Comparison of ENCODE assay signal across 9 cellular contexts in genomic region chr12:31353730-31354708, GRCh38. TPM values are rescaled to one million over a fixed set of nuclear protein-coding genes. Genes with fewer than 3 reads are reported as not detected.
A peak's percentile ranks its signal among the peaks of the same experiment; 100 is the strongest.
DNase-seq lines count a peak whose midpoint lies in the region; ATAC-seq and TF ChIP-seq lines count a peak whose summit lies in the region.
"Had no signal": no experiment of that assay in that cellular context is flagged by ENCODE, and none has a peak within 500 bp of the region (broad histone marks: within the 10 kb centered on the region; RNA-seq: fewer than 3 reads in every experiment).

No MANE protein-coding gene starts in this region.

- peaks cover 6% of the 10 kb centered on the region; the same call in 1 of the 2 replicates for H3K4me1 Mint-ChIP-seq in HFFc6 (ENCODE audit: low read depth)
- peaks cover 21% of the 10 kb centered on the region for H3K4me1 Mint-ChIP-seq in progenitor cell of endocrine pancreas (ENCODE audit: low read depth)
- H3K4me1 Mint-ChIP-seq: natural killer cell had no signal

- POLR2A ChIA-PET in RWPE1 (lab: Yijun Ruan, JAX; ENCODE audit: low non-redundant PET) = no interaction called here

- H3K4me3 Mint-ChIP-seq in HFFc6 (peak overlapping the region; percentile 22; the same call in 1 of the 2 replicates), progenitor cell of endocrine pancreas (ENCODE audit: low read depth) (no peak overlapping the region)
- H3K4me3 Mint-ChIP-seq: natural killer cell had no signal

- H3K27ac Mint-ChIP-seq in HFFc6 = no peak overlapping the region
- peak overlapping the region; percentile 77 for H3K27ac Mint-ChIP-seq in progenitor cell of endocrine pancreas
- H3K27ac Mint-ChIP-seq: natural killer cell had no signal

- H3K9me3 Mint-ChIP-seq in HFFc6 = no peaks in the 10 kb centered on the region
- H3K9me3 Mint-ChIP-seq in progenitor cell of endocrine pancreas (ENCODE audit: low read depth) = no peaks in the 10 kb centered on the region
- H3K9me3 Mint-ChIP-seq: natural killer cell had no signal

- DNase-seq in HFFc6 (no peak), NCI-H2171 (lab: John Stamatoyannopoulos, UW) (peak; percentile 54), choroid plexus epithelial cell (ENCODE audit: low read depth) (peak; percentile 5), progenitor cell of endocrine pancreas (ENCODE audit: low spot score, unreplicated experiment) (no peak), activated T-cell treated with anti-CD3 and anti-CD28 coated beads for 4 hours (no peak), RWPE1 (ENCODE audit: low spot score) (no peak)
- DNase-seq in activated CD4-positive, CD25-positive, alpha-beta regulatory T cell (lab: John Stamatoyannopoulos, UW) = no peak
- DNase-seq: natural killer cell had no signal

- TF ChIP-seq CTCF in HFFc6 (IDR thresholded peaks at IDR 0.05) (no peak), choroid plexus epithelial cell (conservative IDR thresholded peaks at IDR 0.05; ENCODE audit: low read depth, low read length) (no peak), progenitor cell of endocrine pancreas (IDR thresholded peaks at IDR 0.05; ENCODE audit: unreplicated experiment) (no peak), RWPE1 (conservative IDR thresholded peaks at IDR 0.05; ENCODE audit: low read depth) (no peak)

- CTCF ChIA-PET in RWPE1 (lab: Yijun Ruan, JAX) = no interaction called here

- H3K27me3 Mint-ChIP-seq in HFFc6 (ENCODE audit: insufficient read depth) (peaks cover 6% of the 10 kb centered on the region), progenitor cell of endocrine pancreas (no peaks in the 10 kb centered on the region)

- no peak for ATAC-seq in HG03439 (IDR thresholded peaks at IDR 0.05; ENCODE audit: unreplicated experiment)
- ATAC-seq: natural killer cell had no signal

- H3K36me3 Mint-ChIP-seq in HFFc6 (ENCODE audit: low read depth) = no peaks in the 10 kb centered on the region
- H3K36me3 Mint-ChIP-seq in progenitor cell of endocrine pancreas (ENCODE audit: insufficient read depth) = no peaks in the 10 kb centered on the region
- H3K36me3 Mint-ChIP-seq: natural killer cell had no signal

- no peak overlapping the region for H3K27ac ChIP-seq in RWPE1

- H3K4me3 ChIP-seq in choroid plexus epithelial cell (ENCODE audit: low read depth, low read length) = no peak overlapping the region

RNA-seq across cellular contexts. Expression of gene SINHCAF, which starts 28.1 kb away (rescaled TPM):
- total RNA-seq in HFFc6 (2021; fragmentation: NEBNext Ultra II Directional; extraction: Animal tissue kit (Norgen Biotek cat#: 25700)) = 10 to 100 TPM; 10.3 to 24.5 (median 16.0) TPM
- 391 and 408 TPM in 2 replicates for total RNA-seq in progenitor cell of endocrine pancreas

Comparison
In these comparisons a context has a peak if more than half of its experiments do, and no peak if none do; other contexts are left out.
1. DNase-seq: peak in NCI-H2171 (single experiment) and choroid plexus epithelial cell (single experiment); none in HFFc6 (single experiment), progenitor cell of endocrine pancreas (single experiment), activated CD4-positive, CD25-positive, alpha-beta regulatory T cell (0 of 4), activated T-cell treated with anti-CD3 and anti-CD28 coated beads for 4 hours (single experiment) and RWPE1 (single experiment).
2. RNA of gene SINHCAF, which starts 28.1 kb away (total RNA-seq): 391 to 408 TPM in progenitor cell of endocrine pancreas; 10.3 to 24.5 TPM in HFFc6; every median in the first group is over 10 times any median in the second.